ENCODE assay signal across 14 cellular contexts in the genomic region with DNA sequence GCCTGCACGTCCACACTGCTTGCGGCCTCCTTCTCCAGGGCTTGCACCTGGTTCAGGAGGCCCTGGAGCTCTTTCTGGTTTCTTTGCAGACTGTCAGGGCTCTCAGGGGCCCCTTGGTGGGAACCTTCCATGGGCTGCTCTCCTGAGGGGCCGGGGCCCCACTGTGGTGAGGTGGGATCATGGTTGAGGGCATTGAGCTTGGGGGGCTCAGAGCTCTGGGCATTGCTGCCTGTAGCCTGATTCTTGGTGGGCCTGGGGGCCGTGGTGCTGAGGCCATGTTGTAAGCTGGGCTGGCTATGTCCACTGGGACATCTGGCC. TPM values are rescaled to one million over a fixed set of nuclear protein-coding genes. Genes with fewer than 3 reads are reported as not detected.
DNase-seq lines count a peak whose midpoint lies in the region; ATAC-seq and TF ChIP-seq lines count a peak whose summit lies in the region.
"Had no signal": no experiment of that assay in that cellular context is flagged by ENCODE, and none has a peak within 500 bp of the region (broad histone marks: within the 10 kb centered on the region; RNA-seq: fewer than 3 reads in every experiment).

No MANE protein-coding gene starts in this region.

- H3K79me2 ChIP-seq in osteoblast (ENCODE audit: insufficient read depth, low read length), result no peaks in the 10 kb centered on the region

- no peak overlapping the region for H3K4me3 Mint-ChIP-seq in stimulated activated naive B cell treated with anti-CD40 and anti-IgM and Interleukin-4, amounts not matched to agents 10 μg/mL and 1 μg/mL and 100 μg/mL, for 72 hours
- H3K4me3 Mint-ChIP-seq: CD14-positive monocyte, GM23338 had no signal

- H3K36me3 ChIP-seq in WERI-Rb-1 (no peaks in the 10 kb centered on the region), osteoblast (ENCODE audit: insufficient read depth, low read length) (no peaks in the 10 kb centered on the region), upper lobe of right lung (no peaks in the 10 kb centered on the region)

- H3K27me3 ChIP-seq in WERI-Rb-1 (ENCODE audit: insufficient read depth, low read depth, severe bottlenecking), result no peaks in the 10 kb centered on the region
- H3K27me3 ChIP-seq in osteoblast (ENCODE audit: insufficient read depth, low read length), result no peaks in the 10 kb centered on the region
- H3K27me3 ChIP-seq in upper lobe of right lung, result no peaks in the 10 kb centered on the region

- intact Hi-C loops in upper lobe of right lung (cut with DNase I), result no loop called here

- H3K27ac ChIP-seq in WERI-Rb-1 (peak overlapping the region; percentile 90), osteoblast (ENCODE audit: low read depth, low read length) (no peak overlapping the region), upper lobe of right lung (no peak overlapping the region)
- H3K27ac ChIP-seq: 22Rv1, HL-60 had no signal

- H3K36me3 Mint-ChIP-seq in stimulated activated naive B cell treated with anti-CD40 and anti-IgM and Interleukin-4, amounts not matched to agents 10 μg/mL and 1 μg/mL and 100 μg/mL, for 72 hours, result peaks cover 0 to 8% of the 10 kb centered on the region in 2 donors

- no peaks in the 10 kb centered on the region for H3K27me3 Mint-ChIP-seq in stimulated activated naive B cell treated with anti-CD40 and anti-IgM and Interleukin-4, amounts not matched to agents 10 μg/mL and 1 μg/mL and 100 μg/mL, for 72 hours

- DNase-seq in activated CD8-positive, alpha-beta memory T cell treated with anti-CD3 and anti-CD28 coated beads for 24 hours, result peak; percentile 52
- DNase-seq in activated CD8-positive, alpha-beta memory T cell treated with anti-CD3 and anti-CD28 coated beads, Interleukin-2, amount 50 U/mL, for 4 hours, result no peak
- DNase-seq in WERI-Rb-1, result no peak
- peak; percentile 65 for DNase-seq in osteoblast (ENCODE audit: insufficient read length, low spot score, missing footprints)
- no peak for DNase-seq in stimulated activated naive B cell treated with anti-CD40 and anti-IgM and Interleukin-4, amounts not matched to agents 10 μg/mL and 1 μg/mL and 100 μg/mL, for 72 hours
- no peak for DNase-seq in HUDEP-2 (lab: John Stamatoyannopoulos, UW; ENCODE audit: unreplicated experiment in 76 of 76)
- no peak for DNase-seq in upper lobe of right lung
- DNase-seq: H7 had no signal

- no peak for ATAC-seq in stimulated activated naive B cell treated with anti-CD40 and anti-IgM and Interleukin-4, amounts not matched to agents 10 μg/mL and 1 μg/mL and 100 μg/mL, for 72 hours (replicated peaks)
- no peak for ATAC-seq in upper lobe of right lung
- ATAC-seq: GM23338 had no signal

- no peak for TF ChIP-seq CTCF in WERI-Rb-1 (IDR thresholded peaks at IDR 0.05; ENCODE audit: low read depth, low read length)
- no peak for TF ChIP-seq CTCF in osteoblast (IDR thresholded peaks at IDR 0.05; ENCODE audit: extremely low read depth, low read depth, low read length)
- TF ChIP-seq CTCF in upper lobe of right lung (IDR thresholded peaks at IDR 0.05), result no peak

- H3K9me3 Mint-ChIP-seq in stimulated activated naive B cell treated with anti-CD40 and anti-IgM and Interleukin-4, amounts not matched to agents 10 μg/mL and 1 μg/mL and 100 μg/mL, for 72 hours, result no peaks in the 10 kb centered on the region
- H3K9me3 Mint-ChIP-seq: GM23338 had no signal

- H3K4me1 ChIP-seq in osteoblast (ENCODE audit: insufficient read depth, low read length) (peaks cover 7% of the 10 kb centered on the region), upper lobe of right lung (peaks cover 16% of the 10 kb centered on the region)

- H3K27ac Mint-ChIP-seq in stimulated activated naive B cell treated with anti-CD40 and anti-IgM and Interleukin-4, amounts not matched to agents 10 μg/mL and 1 μg/mL and 100 μg/mL, for 72 hours, result peak overlapping the region; percentile 69
- H3K27ac Mint-ChIP-seq: GM23338 had no signal

- no peak overlapping the region for H2AFZ ChIP-seq in osteoblast (ENCODE audit: low read length)
- H2AFZ ChIP-seq: GM23338 had no signal

- no peaks in the 10 kb centered on the region for H3K9me3 ChIP-seq in WERI-Rb-1 (ENCODE audit: severe bottlenecking)
- H3K9me3 ChIP-seq in osteoblast (ENCODE audit: low read depth, low read length), result no peaks in the 10 kb centered on the region
- no peaks in the 10 kb centered on the region for H3K9me3 ChIP-seq in upper lobe of right lung

- peaks cover 2% of the 10 kb centered on the region for H4K20me1 ChIP-seq in osteoblast (ENCODE audit: insufficient read depth, low read length)

- no peak overlapping the region for H3K4me3 ChIP-seq in WERI-Rb-1 (ENCODE audit: low read depth, low read length)
- H3K4me3 ChIP-seq in osteoblast (ENCODE audit: insufficient read depth, low read length), result no peak overlapping the region
- H3K4me3 ChIP-seq in upper lobe of right lung, result no peak overlapping the region
- H3K4me3 ChIP-seq: GM23338 had no signal

- H3K4me2 ChIP-seq in osteoblast (ENCODE audit: insufficient read depth, low read length), result no peak overlapping the region
- H3K4me2 ChIP-seq: GM23338 had no signal

- H3K4me1 Mint-ChIP-seq in stimulated activated naive B cell treated with anti-CD40 and anti-IgM and Interleukin-4, amounts not matched to agents 10 μg/mL and 1 μg/mL and 100 μg/mL, for 72 hours, result peaks cover 21 to 23% of the 10 kb centered on the region in 2 donors

RNA-seq across cellular contexts. Expression of a gene that starts 7.5 kb away (rescaled TPM):
- total RNA-seq in osteoblast (under 0.01 TPM in 2 replicates), upper lobe of right lung (not detected)
- total RNA-seq: A673, Daoy, GM23338, H7 had no signal

RNA-seq across cellular contexts. Expression of a gene that starts 31.5 kb away (rescaled TPM):
- total RNA-seq in osteoblast, result 5.8 and 8.0 TPM in 2 replicates
- total RNA-seq in upper lobe of right lung, result 89.3 TPM

Comparison
In these comparisons a context has a peak if more than half of its experiments do, and no peak if none do; other contexts are left out.
1. DNase-seq: peak in activated CD8-positive, alpha-beta memory T cell treated with anti-CD3 and anti-CD28 coated beads for 24 hours (single experiment) and osteoblast (single experiment); none in activated CD8-positive, alpha-beta memory T cell treated with anti-CD3 and anti-CD28 coated beads, Interleukin-2, amount 50 U/mL, for 4 hours (single experiment), WERI-Rb-1 (single experiment), stimulated activated naive B cell treated with anti-CD40 and anti-IgM and Interleukin-4, amounts not matched to agents 10 μg/mL and 1 μg/mL and 100 μg/mL, for 72 hours (single experiment), HUDEP-2 (0 of 76) and upper lobe of right lung (single experiment).
2. RNA of a gene that starts 31.5 kb away (total RNA-seq): 89.3 TPM in upper lobe of right lung (single experiment); 5.8 to 8.0 TPM in osteoblast; every median in the first group is over 10 times any median in the second.